15 cellular contexts compared by ENCODE assay signal in the genomic region with DNA sequence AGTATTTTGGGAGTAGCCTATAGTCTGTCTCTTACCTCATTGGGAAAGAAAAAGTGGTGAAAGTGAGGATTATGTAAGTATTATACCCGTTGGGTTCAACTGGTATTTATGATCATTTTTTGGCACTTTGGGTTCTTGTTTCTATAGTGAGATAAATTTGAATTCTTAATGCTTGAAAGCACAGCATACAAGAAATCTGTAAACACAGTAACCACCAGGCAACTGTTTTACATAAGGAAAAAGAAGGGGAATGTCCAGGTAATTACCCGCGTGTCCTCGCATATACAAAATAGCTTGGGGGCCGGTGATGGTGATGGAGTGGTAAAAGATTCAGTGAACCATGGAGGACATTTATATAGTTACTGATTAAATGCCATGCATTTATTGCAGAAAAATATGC.
DNase-seq lines count a peak whose midpoint lies in the region; ATAC-seq and TF ChIP-seq lines count a peak whose summit lies in the region.
"Had no signal": no experiment of that assay in that cellular context is flagged by ENCODE, and none has a peak within 500 bp of the region (broad histone marks: within the 10 kb centered on the region; RNA-seq: fewer than 3 reads in every experiment).

No MANE protein-coding gene starts in this region.

- ATAC-seq in GM18909 (IDR thresholded peaks at IDR 0.05; ENCODE audit: poor library complexity, unreplicated experiment): peak; percentile 40
- ATAC-seq in HG02571 (IDR thresholded peaks at IDR 0.05; ENCODE audit: unreplicated experiment): peak; percentile 34
- ATAC-seq in HG03442 (IDR thresholded peaks at IDR 0.05; ENCODE audit: unreplicated experiment): peak; percentile 36
- no peak for ATAC-seq in naive thymus-derived CD4-positive, alpha-beta T cell

- peaks cover 0 to 7% (median 2%) of the 10 kb centered on the region in 11 donors for H3K9me3 Mint-ChIP-seq in naive thymus-derived CD4-positive, alpha-beta T cell

- TF ChIP-seq POLR2A in spleen (IDR thresholded peaks at IDR 0.05): no peak

- H3K27me3 ChIP-seq in neutrophil (no peaks in the 10 kb centered on the region), spleen (replicated peaks in 1 of 7) (no peaks in the 10 kb centered on the region)
- H3K27me3 ChIP-seq in naive thymus-derived CD4-positive, alpha-beta T cell (ENCODE audit: control insufficient read depth in 2 of 2, insufficient read depth in 2 of 2, low read length in 2 of 2): no peaks in the 10 kb centered on the region
- H3K27me3 ChIP-seq: adrenal gland had no signal

- peaks cover 11 to 27% of the 10 kb centered on the region in 2 experiments for H3K4me1 ChIP-seq in neutrophil (ENCODE audit: control insufficient read depth in 1 of 2, insufficient read depth in 1 of 2, low read depth in 1 of 2, low read length in 1 of 2)
- no peaks in the 10 kb centered on the region for H3K4me1 ChIP-seq in naive thymus-derived CD4-positive, alpha-beta T cell (ENCODE audit: control insufficient read depth in 2 of 2, insufficient read depth in 2 of 2, low read length in 2 of 2)
- peaks cover 4 to 69% (median 19%) of the 10 kb centered on the region in 6 donors for H3K4me1 ChIP-seq in spleen
- H3K4me1 ChIP-seq: adrenal gland had no signal

- H3K27ac Mint-ChIP-seq in naive thymus-derived CD4-positive, alpha-beta T cell: no peak overlapping the region
- H3K27ac Mint-ChIP-seq: CD4-positive, alpha-beta memory T cell had no signal

- DNase-seq in naive thymus-derived CD4-positive, alpha-beta T cell: no peak
- no peak for DNase-seq in mesenteric fat pad (ENCODE audit: low spot score)
- DNase-seq in NCI-H69 (lab: John Stamatoyannopoulos, UW): no peak
- no peak for DNase-seq in spleen
- DNase-seq: activated CD8-positive, alpha-beta memory T cell treated with anti-CD3 and anti-CD28 coated beads, Interleukin-2, amount 50 U/mL, for 48 hours; adrenal gland; CD4-positive, alpha-beta memory T cell; cortex of kidney; KBM-7; NCI-H187; Right ventricle myocardium superior had no signal

- H3K4me3 ChIP-seq in neutrophil (ENCODE audit: low read depth in 1 of 2, low read length in 1 of 2) (no peak overlapping the region), spleen (no peak overlapping the region)
- no peak overlapping the region for H3K4me3 ChIP-seq in naive thymus-derived CD4-positive, alpha-beta T cell (ENCODE audit: low read length)
- H3K4me3 ChIP-seq: adrenal gland had no signal

- H3K27ac ChIP-seq in neutrophil: peak overlapping the region; percentile 63
- no peak overlapping the region for H3K27ac ChIP-seq in naive thymus-derived CD4-positive, alpha-beta T cell (ENCODE audit: low read depth, low read length)
- H3K27ac ChIP-seq in spleen: peak overlapping the region in 3 of 8 donors; percentile 19 to 63 (median 38)
- H3K27ac ChIP-seq: adrenal gland had no signal

- CTCF ChIA-PET in naive thymus-derived CD4-positive, alpha-beta T cell (lab: Charles Lee): no interaction called here

- H3K27me3 Mint-ChIP-seq in naive thymus-derived CD4-positive, alpha-beta T cell: no peaks in the 10 kb centered on the region
- H3K27me3 Mint-ChIP-seq: CD4-positive, alpha-beta memory T cell had no signal

- 64 to 77% (median 74%) methylated on average over 5 of the region's 5 CpGs for WGBS in spleen, 5 donors

- POLR2A ChIA-PET in naive thymus-derived CD4-positive, alpha-beta T cell (lab: Charles Lee): no interaction called here

- H3K4me3 Mint-ChIP-seq in naive thymus-derived CD4-positive, alpha-beta T cell: no peak overlapping the region
- H3K4me3 Mint-ChIP-seq: CD4-positive, alpha-beta memory T cell had no signal

- intact Hi-C loops in naive thymus-derived CD4-positive, alpha-beta T cell (cut with micrococcal nuclease): no loop called here
- intact Hi-C loops in spleen (cut with DNase I; ENCODE audit: low total_unique reads): no loop called here

- peaks cover 41% of the 10 kb centered on the region for H3K36me3 ChIP-seq in neutrophil
- no peaks in the 10 kb centered on the region for H3K36me3 ChIP-seq in naive thymus-derived CD4-positive, alpha-beta T cell (ENCODE audit: control insufficient read depth in 2 of 3, insufficient read depth in 3 of 3, low read length in 3 of 3)
- peaks cover 0 to 20% (median 8%) of the 10 kb centered on the region in 6 donors for H3K36me3 ChIP-seq in spleen
- H3K36me3 ChIP-seq: adrenal gland had no signal

- TF ChIP-seq CTCF in neutrophil (IDR thresholded peaks at IDR 0.05) (no peak), spleen (IDR thresholded peaks at IDR 0.05 in 8 of 11, conservative IDR thresholded peaks at IDR 0.05 in 3 of 11) (no peak)

- H3K4me1 Mint-ChIP-seq in naive thymus-derived CD4-positive, alpha-beta T cell: peaks cover 0 to 6% (median 0%) of the 10 kb centered on the region in 7 donors

- no peaks in the 10 kb centered on the region for H3K36me3 Mint-ChIP-seq in naive thymus-derived CD4-positive, alpha-beta T cell
- H3K36me3 Mint-ChIP-seq: CD4-positive, alpha-beta memory T cell had no signal

- H3K9me3 ChIP-seq in neutrophil (no peaks in the 10 kb centered on the region), spleen (peaks cover 0 to 10% (median 0%) of the 10 kb centered on the region in 8 donors)
- H3K9me3 ChIP-seq in naive thymus-derived CD4-positive, alpha-beta T cell (ENCODE audit: control insufficient read depth in 2 of 3, low read length in 3 of 3): no peaks in the 10 kb centered on the region
- H3K9me3 ChIP-seq: adrenal gland had no signal
